In genomic region chr3:175193815-175194518, GRCh38 we compare ENCODE assay signal across 12 cellular contexts.
DNase-seq lines count a peak whose midpoint lies in the region; ATAC-seq and TF ChIP-seq lines count a peak whose summit lies in the region.
"Had no signal": no experiment of that assay in that cellular context is flagged by ENCODE, and none has a peak within 500 bp of the region (broad histone marks: within the 10 kb centered on the region; RNA-seq: fewer than 3 reads in every experiment).

No MANE protein-coding gene starts in this region.

- ATAC-seq in GM21367 (IDR thresholded peaks at IDR 0.05; ENCODE audit: unreplicated experiment) (peak; percentile 87), HG03521 (IDR thresholded peaks at IDR 0.05; ENCODE audit: unreplicated experiment) (peak; percentile 59), esophagus mucosa (peak; percentile 61)
- ATAC-seq: naive thymus-derived CD4-positive, alpha-beta T cell had no signal

- DNase-seq in DMS53 (lab: John Stamatoyannopoulos, UW) (peak; percentile 62), NCI-H187 (lab: John Stamatoyannopoulos, UW) (no peak), NCI-H1417 treated with DMSO at 0.1 percent for 48 hours (lab: John Stamatoyannopoulos, UW) (no peak), transverse colon (no peak)
- no peak for DNase-seq in activated CD4-positive, alpha-beta T cell treated with anti-CD3 and anti-CD28 coated beads, Interleukin-2, amount 50 U/mL, for 4 hours
- DNase-seq: CD4-positive, CD25-positive, alpha-beta regulatory T cell; MV-4-11; naive thymus-derived CD4-positive, alpha-beta T cell had no signal

- intact Hi-C loops in transverse colon (cut with DNase I; ENCODE audit: low total_unique reads) = no loop called here

- no peak for TF ChIP-seq CTCF in transverse colon (IDR thresholded peaks at IDR 0.05)

- in situ Hi-C loops in transverse colon (cut with MboI; ENCODE audit: low pct_ligation_motif_present in 1 of 4, low pct_unique_long_range_greater_than_20kb in 1 of 4, low sequenced_read_pairs in 3 of 4) = no loop called here

- no peak overlapping the region for H3K4me3 ChIP-seq in transverse colon
- H3K4me3 ChIP-seq: esophagus muscularis mucosa had no signal

- no peak for TF ChIP-seq POLR2A in transverse colon (IDR thresholded peaks at IDR 0.05)

- H3K9me3 ChIP-seq in transverse colon = no peaks in the 10 kb centered on the region

- H3K27ac ChIP-seq in transverse colon = no peak overlapping the region
- H3K27ac ChIP-seq: esophagus muscularis mucosa had no signal

- no peak for TF ChIP-seq EP300 in transverse colon (IDR thresholded peaks at IDR 0.05; ENCODE audit: low read depth)

- H3K27me3 ChIP-seq in transverse colon = no peaks in the 10 kb centered on the region
- H3K27me3 ChIP-seq: esophagus muscularis mucosa had no signal

- WGBS in transverse colon (ENCODE audit: low coverage in 1 of 2), 2 donors = 72 to 80% methylated on average over 4 of the region's 4 CpGs

- H3K36me3 ChIP-seq in transverse colon = no peaks in the 10 kb centered on the region
- H3K36me3 ChIP-seq: esophagus muscularis mucosa had no signal

- H3K4me1 ChIP-seq in transverse colon = no peaks in the 10 kb centered on the region
- H3K4me1 ChIP-seq: esophagus muscularis mucosa had no signal
